Comparison of ENCODE assay signal across 8 cellular contexts in genomic region chr11:61787928-61788491, GRCh38. TPM values are rescaled to one million over a fixed set of nuclear protein-coding genes. Genes with fewer than 3 reads are reported as not detected.
DNase-seq lines count a peak whose midpoint lies in the region; ATAC-seq and TF ChIP-seq lines count a peak whose summit lies in the region.

No MANE protein-coding gene starts in this region.

- H3K9me3 ChIP-seq in GM23248 (ENCODE audit: low read depth) (no peaks in the 10 kb centered on the region), stomach (no peaks in the 10 kb centered on the region)

- H3K27ac ChIP-seq in GM23248 (no peak overlapping the region), stomach (peak overlapping the region in 3 of 5 donors; percentile 18 to 25 (median 25))

- no peaks in the 10 kb centered on the region for H3F3A ChIP-seq in GM23248 (ENCODE audit: insufficient read depth)

- ATAC-seq in HG02870 (IDR thresholded peaks at IDR 0.05; ENCODE audit: unreplicated experiment), result no peak

- H3K4me2 ChIP-seq in GM23248 (ENCODE audit: unreplicated experiment), result no peak overlapping the region

- TF ChIP-seq EP300 in stomach (IDR thresholded peaks at IDR 0.05), result no peak

- peak in 5 of 7 experiments; percentile 36 to 90 (median 50) for TF ChIP-seq CTCF in stomach (IDR thresholded peaks at IDR 0.05)

- intact Hi-C loops in stomach (cut with DNase I; ENCODE audit: low total_unique reads), result no loop called here

- no peak overlapping the region for H3K9ac ChIP-seq in GM23248

- H3K4me3 ChIP-seq in GM23248, result no peak overlapping the region
- no peak overlapping the region for H3K4me3 ChIP-seq in stomach

- no peak for TF ChIP-seq POLR2A in stomach (IDR thresholded peaks at IDR 0.05)

- DNase-seq in Ammon's horn (ENCODE audit: low spot score) (peak; percentile 82), GM23248 (peak; percentile 61), SHP77 (lab: John Stamatoyannopoulos, UW) (peak; percentile 31 to 39), fibroblast of the conjunctiva (ENCODE audit: low read depth) (peak; percentile 18), stomach (peak; percentile 72), NCI-H128 (lab: John Stamatoyannopoulos, UW; ENCODE audit: unreplicated experiment) (no peak)
- no peak for DNase-seq in activated CD8-positive, alpha-beta memory T cell treated with anti-CD3 and anti-CD28 coated beads, Interleukin-2, amount 50 U/mL, for 4 hours

- in situ Hi-C loops in GM23248 (cut with MboI), result no loop called here

- H4K20me1 ChIP-seq in GM23248 (ENCODE audit: insufficient read depth), result no peaks in the 10 kb centered on the region

- peaks cover 9% of the 10 kb centered on the region; the same call in 1 of the 2 replicates for H3K4me1 ChIP-seq in GM23248 (ENCODE audit: insufficient read depth)
- peaks cover 11 to 48% (median 33%) of the 10 kb centered on the region in 4 donors for H3K4me1 ChIP-seq in stomach

- 0 out of 2 replicates have a peak, but pooled peaks cover 12% of the 10 kb centered on the region for H3K36me3 ChIP-seq in GM23248 (ENCODE audit: low read depth)
- peaks cover 64 to 75% (median 75%) of the 10 kb centered on the region in 4 donors for H3K36me3 ChIP-seq in stomach

- no peaks in the 10 kb centered on the region for H3K9me2 ChIP-seq in GM23248 (ENCODE audit: insufficient read depth)

- H3K27me3 ChIP-seq in GM23248 (replicated peaks; ENCODE audit: insufficient read depth), result no peaks in the 10 kb centered on the region
- no peaks in the 10 kb centered on the region for H3K27me3 ChIP-seq in stomach

- peaks cover 29% of the 10 kb centered on the region for H3K79me2 ChIP-seq in GM23248 (ENCODE audit: insufficient read depth)

- no peak overlapping the region for H2AFZ ChIP-seq in GM23248

- 47 to 48% methylated on average over 9 of the region's 9 CpGs for whole genome bisulfite sequencing in GM23248 (ENCODE audit: low coverage in 1 of 2, low lambda C conversion rate in 2 of 2, missing lambda C conversion rate in 2 of 2), 2 experiments
- WGBS in stomach, 5 donors, result 25 to 38% (median 31%) methylated on average over 8 to 9 of the region's 9 CpGs

RNA-seq across cellular contexts. Expression of gene TMEM258, which starts 4.4 kb away (rescaled TPM):
- total RNA-seq in GM23248 (2014; rRNA removed; shearing (Covaris generic)), result 28.5 and 72.8 TPM in 2 replicates
- polyA plus RNA-seq in GM23248 (2016; fragmentation: Nextera tagmentation; extraction: Ambion mirVana) (258 and 259 TPM in 2 replicates), stomach (100 to 1,000 TPM; 184 to 274 (median 210) TPM)
- total RNA-seq in stomach, result 10 to 100 TPM in 4 of 5 donors, not detected in 1; 24.1 to 50.3 (median 42.8) TPM

RNA-seq across cellular contexts. Expression of gene FEN1, which starts 4.7 kb away (rescaled TPM):
- 29.0 and 29.2 TPM in 2 replicates for total RNA-seq in GM23248 (2014; rRNA removed; shearing (Covaris generic))
- polyA plus RNA-seq in GM23248 (2016; fragmentation: Nextera tagmentation; extraction: Ambion mirVana), result 29.1 and 31.5 TPM in 2 replicates
- total RNA-seq in stomach, result 10 to 100 TPM in 2 of 5 donors, 1 to 10 TPM in 2, not detected in 1; 4.2 to 24.6 (median 10.4) TPM
- 10 to 100 TPM in 1 of 3 donors, 1 to 10 TPM in 2; 5.0 to 14.3 (median 10.0) TPM for polyA plus RNA-seq in stomach

RNA-seq across cellular contexts. Expression of gene FADS1, which starts 28.8 kb away (rescaled TPM):
- total RNA-seq in GM23248 (2014; rRNA removed; shearing (Covaris generic)), result 12.9 and 44.9 TPM in 2 replicates
- polyA plus RNA-seq in GM23248 (2016; fragmentation: Nextera tagmentation; extraction: Ambion mirVana) (19.7 and 21.6 TPM in 2 replicates), stomach (1 to 10 TPM; 1.8 to 6.4 (median 4.1) TPM)
- 10 to 100 TPM in 4 of 5 donors, not detected in 1; 11.7 to 56.5 (median 17.3) TPM for total RNA-seq in stomach

RNA-seq across cellular contexts. Expression of gene MYRF, which starts 35.6 kb away (rescaled TPM):
- total RNA-seq in GM23248 (2014; rRNA removed; shearing (Covaris generic)), result not detected in 2 replicates
- 0.05 and 0.16 TPM in 2 replicates for polyA plus RNA-seq in GM23248 (2016; fragmentation: Nextera tagmentation; extraction: Ambion mirVana)
- total RNA-seq in stomach, result 100 to 1,000 TPM in 3 of 5 donors, 10 to 100 TPM in 1, 1 to 10 TPM in 1; 6.4 to 527 (median 240) TPM
- polyA plus RNA-seq in stomach, result 10 to 100 TPM; 19.0 to 45.9 (median 20.5) TPM

RNA-seq across cellular contexts. Expression of gene FADS2, which starts 40.1 kb away (rescaled TPM):
- total RNA-seq in GM23248 (2014; rRNA removed; shearing (Covaris generic)), result 5.2 and 7.7 TPM in 2 replicates
- polyA plus RNA-seq in GM23248 (2016; fragmentation: Nextera tagmentation; extraction: Ambion mirVana) (5.5 and 6.3 TPM in 2 replicates), stomach (10 to 100 TPM in 1 of 3 donors, 1 to 10 TPM in 2; 3.5 to 17.1 (median 6.4) TPM)
- total RNA-seq in stomach, result 10 to 100 TPM in 3 of 5 donors, 1 to 10 TPM in 1, not detected in 1; 9.6 to 15.2 (median 14.0) TPM

Comparison
In these comparisons a context has a peak if more than half of its experiments do, and no peak if none do; other contexts are left out.
1. DNase-seq: peak in Ammon's horn (single experiment), GM23248 (single experiment), SHP77 (2 of 2), fibroblast of the conjunctiva (single experiment) and stomach (single experiment); none in activated CD8-positive, alpha-beta memory T cell treated with anti-CD3 and anti-CD28 coated beads, Interleukin-2, amount 50 U/mL, for 4 hours (single experiment) and NCI-H128 (single experiment).